In genomic region chr12:32903318-32903717, GRCh38 we compare ENCODE assay signal across 33 cellular contexts. TPM values are rescaled to one million over a fixed set of nuclear protein-coding genes. Genes with fewer than 3 reads are reported as not detected.
"Had no signal": no experiment of that assay in that cellular context is flagged by ENCODE, and none has a peak within 500 bp of the region (broad histone marks: within the 10 kb centered on the region; RNA-seq: fewer than 3 reads in every experiment).

No MANE protein-coding gene starts in this region.

- H3K9me3 ChIP-seq: MG63 had no signal

- H3K27me3 ChIP-seq: MG63 had no signal

- H3K27ac ChIP-seq: RWPE1, WERI-Rb-1 had no signal

- H3K4me3 ChIP-seq: MG63 had no signal

- H3K36me3 ChIP-seq: MG63, WERI-Rb-1 had no signal

- ATAC-seq: activated CD8-positive, alpha-beta memory T cell treated with anti-CD3 and anti-CD28 coated beads, Interleukin-2, amount 10 ng/mL, durations not matched to agents 7 days and 5 days; activated naive CD8-positive, alpha-beta T cell treated with anti-CD3 and anti-CD28 coated beads, Interleukin-2, amount 50 U/mL, for 24 hours; PC-3 had no signal

- DNase-seq: activated CD4-positive, alpha-beta memory T cell treated with anti-CD3 and anti-CD28 coated beads, Interleukin-2, amount 10 ng/mL, durations not matched to agents 7 days and 5 days; activated CD4-positive, alpha-beta T cell treated with anti-CD3 and anti-CD28 coated beads for 1 hour; activated CD4-positive, alpha-beta T cell treated with anti-CD3 and anti-CD28 coated beads for 48 hours; activated CD4-positive, CD25-positive, alpha-beta regulatory T cell; activated CD8-positive, alpha-beta memory T cell treated with anti-CD3 and anti-CD28 coated beads for 24 hours; activated CD8-positive, alpha-beta memory T cell treated with anti-CD3 and anti-CD28 coated beads, Interleukin-2, amount 10 ng/mL, durations not matched to agents 7 days and 5 days; activated CD8-positive, alpha-beta memory T cell treated with anti-CD3 and anti-CD28 coated beads, Interleukin-2, amount 50 U/mL, for 48 hours; activated effector memory CD4-positive, alpha-beta T cell treated with Interleukin-2 at 50 U/mL for 16 hours; activated naive CD4-positive, alpha-beta T cell treated with anti-CD3 and anti-CD28 coated beads, Interleukin-2, amount 10 ng/mL, durations not matched to agents 7 days and 5 days; activated naive CD8-positive, alpha-beta T cell treated with anti-CD3 and anti-CD28 coated beads, Interleukin-2, amount 50 U/mL, for 24 hours; activated T-cell treated with anti-CD3 and anti-CD28 coated beads, Interleukin-2, amount 50 U/mL, for 48 hours; anterior cingulate cortex; caudate nucleus; cerebellar nuclear complex; Kasumi-1; KBM-7; MG63; MV-4-11; NCI-H1092; NCI-H146; NCI-H187; NCI-H2081; NCI-H2171 treated with DMSO at 0.1 percent for 48 hours; NCI-H2227 treated with DMSO at 0.1 percent for 48 hours; NCI-H446 treated with DMSO at 0.1 percent for 48 hours; NCI-H524; NK-92 treated with Interleukin-12 subunit alpha and Interleukin-12 subunit beta, amount 100 ng/mL, for 24 hours; Right ventricle myocardium superior; T1000; WERI-Rb-1 had no signal

RNA-seq across cellular contexts. Expression of gene PKP2, which starts 6.7 kb away (rescaled TPM):
- total RNA-seq: activated CD4-positive, alpha-beta memory T cell treated with anti-CD3 and anti-CD28 coated beads, Interleukin-2, amount 10 ng/mL, durations not matched to agents 7 days and 5 days; activated CD8-positive, alpha-beta memory T cell treated with anti-CD3 and anti-CD28 coated beads, Interleukin-2, amount 10 ng/mL, durations not matched to agents 7 days and 5 days; T-helper 1 cell treated with Interleukin-12 subunit alpha and Interleukin-12 subunit beta and Interleukin-4 antibody, amounts not matched to agents 30 ng/mL and 1 ng/mL, for 36 hours had no signal
